In genomic region chr16:77657016-77657415, GRCh38 we compare ENCODE assay signal across 1 cellular context.
TF ChIP-seq lines count a peak whose summit lies in the region.

No MANE protein-coding gene starts in this region.

TF ChIP-seq in K562, 482 proteins besides CTCF, POLR2A, EP300 and RAD21 (continued from another document and continues in another):
- TF ChIP-seq MAFG (tag; conservative IDR thresholded peaks at IDR 0.05) (peak; percentile 100), E2F1 (CRISPR knock-in tag; IDR thresholded peaks at IDR 0.05) (no peak), ARHGAP35 (IDR thresholded peaks at IDR 0.05; ENCODE audit: partially characterized antibody) (no peak), ZNF212 (CRISPR knock-in tag; IDR thresholded peaks at IDR 0.05) (no peak), TOE1 (IDR thresholded peaks at IDR 0.05; ENCODE audit: borderline replicate concordance) (no peak), TOE1 (CRISPR knock-in tag; IDR thresholded peaks at IDR 0.05; ENCODE audit: borderline replicate concordance, low read depth) (no peak), KDM2B (CRISPR knock-in tag; IDR thresholded peaks at IDR 0.05) (no peak), USF2 (CRISPR knock-in tag; IDR thresholded peaks at IDR 0.05) (peak; percentile 93), YY1 (IDR thresholded peaks at IDR 0.05; ENCODE audit: borderline replicate concordance in 1 of 3, control insufficient read depth in 1 of 3, extremely low read depth in 1 of 3, insufficient read depth in 3 of 3, insufficient read length in 1 of 3, insufficient replicate concordance in 2 of 3, low read depth in 1 of 3, low read length in 2 of 3) (no peak), NFE2L1 (tag; IDR thresholded peaks at IDR 0.05; ENCODE audit: borderline replicate concordance, low read depth) (peak; percentile 97), EP400 (IDR thresholded peaks at IDR 0.05) (no peak), NFIC (IDR thresholded peaks at IDR 0.05) (no peak), ZC3H4 (CRISPR knock-in tag; IDR thresholded peaks at IDR 0.05; ENCODE audit: borderline replicate concordance) (no peak), KDM1A (IDR thresholded peaks at IDR 0.05) (no peak), TAF7 (tag; IDR thresholded peaks at IDR 0.05) (no peak), ETS2 (tag; IDR thresholded peaks at IDR 0.05; ENCODE audit: borderline replicate concordance, poor library complexity, severe bottlenecking) (no peak), FOXO4 (CRISPR knock-in tag; IDR thresholded peaks at IDR 0.05) (no peak), KLF13 (tag; IDR thresholded peaks at IDR 0.05; ENCODE audit: borderline replicate concordance, low read depth) (no peak), C11orf30 (IDR thresholded peaks at IDR 0.05; ENCODE audit: low read depth) (peak; percentile 99), U2AF1 (optimal IDR thresholded peaks at IDR 0.05; ENCODE audit: low read depth, low read length) (no peak), POLR2H (tag; IDR thresholded peaks at IDR 0.05; ENCODE audit: low read depth) (peak; percentile 35; the same call in 1 of the 2 replicates), SAFB2 (IDR thresholded peaks at IDR 0.05; ENCODE audit: borderline replicate concordance, low read depth, low read length, severe bottlenecking) (no peak), ARID4B (CRISPR knock-in tag; IDR thresholded peaks at IDR 0.05) (no peak), TFAP4 (CRISPR knock-in tag; IDR thresholded peaks at IDR 0.05; ENCODE audit: borderline replicate concordance) (no peak), ZNF57 (CRISPR knock-in tag; IDR thresholded peaks at IDR 0.05) (no peak), FOXA3 (CRISPR knock-in tag; conservative IDR thresholded peaks at IDR 0.05 in 1 of 2, IDR thresholded peaks at IDR 0.05 in 1 of 2) (no peak), ASH1L (IDR thresholded peaks at IDR 0.05; ENCODE audit: borderline replicate concordance, low read depth, partially characterized antibody) (no peak), BACH1 (tag; IDR thresholded peaks at IDR 0.05) (peak; percentile 98), PKNOX1 (IDR thresholded peaks at IDR 0.05) (peak; percentile 36), MECOM (CRISPR knock-in tag; IDR thresholded peaks at IDR 0.05) (no peak), ZNF347 (CRISPR knock-in tag; IDR thresholded peaks at IDR 0.05; ENCODE audit: low read depth) (no peak), FOXJ2 (tag; IDR thresholded peaks at IDR 0.05) (no peak), ZC3H8 (IDR thresholded peaks at IDR 0.05) (no peak), ZBTB43 (CRISPR knock-in tag; IDR thresholded peaks at IDR 0.05) (no peak), DMBX1 (CRISPR knock-in tag; IDR thresholded peaks at IDR 0.05; ENCODE audit: borderline replicate concordance) (no peak), ZNF263 (CRISPR knock-in tag; IDR thresholded peaks at IDR 0.05; ENCODE audit: borderline replicate concordance) (no peak), GTF2A2 (tag; IDR thresholded peaks at IDR 0.05) (no peak)
- TF ChIP-seq, protein P1, sequence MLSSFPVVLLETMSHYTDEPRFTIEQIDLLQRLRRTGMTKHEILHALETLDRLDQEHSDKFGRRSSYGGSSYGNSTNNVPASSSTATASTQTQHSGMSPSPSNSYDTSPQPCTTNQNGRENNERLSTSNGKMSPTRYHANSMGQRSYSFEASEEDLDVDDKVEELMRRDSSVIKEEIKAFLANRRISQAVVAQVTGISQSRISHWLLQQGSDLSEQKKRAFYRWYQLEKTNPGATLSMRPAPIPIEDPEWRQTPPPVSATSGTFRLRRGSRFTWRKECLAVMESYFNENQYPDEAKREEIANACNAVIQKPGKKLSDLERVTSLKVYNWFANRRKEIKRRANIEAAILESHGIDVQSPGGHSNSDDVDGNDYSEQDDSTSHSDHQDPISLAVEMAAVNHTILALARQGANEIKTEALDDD (IDR thresholded peaks at IDR 0.05), result peak; percentile 68
- TF ChIP-seq, protein P2, sequence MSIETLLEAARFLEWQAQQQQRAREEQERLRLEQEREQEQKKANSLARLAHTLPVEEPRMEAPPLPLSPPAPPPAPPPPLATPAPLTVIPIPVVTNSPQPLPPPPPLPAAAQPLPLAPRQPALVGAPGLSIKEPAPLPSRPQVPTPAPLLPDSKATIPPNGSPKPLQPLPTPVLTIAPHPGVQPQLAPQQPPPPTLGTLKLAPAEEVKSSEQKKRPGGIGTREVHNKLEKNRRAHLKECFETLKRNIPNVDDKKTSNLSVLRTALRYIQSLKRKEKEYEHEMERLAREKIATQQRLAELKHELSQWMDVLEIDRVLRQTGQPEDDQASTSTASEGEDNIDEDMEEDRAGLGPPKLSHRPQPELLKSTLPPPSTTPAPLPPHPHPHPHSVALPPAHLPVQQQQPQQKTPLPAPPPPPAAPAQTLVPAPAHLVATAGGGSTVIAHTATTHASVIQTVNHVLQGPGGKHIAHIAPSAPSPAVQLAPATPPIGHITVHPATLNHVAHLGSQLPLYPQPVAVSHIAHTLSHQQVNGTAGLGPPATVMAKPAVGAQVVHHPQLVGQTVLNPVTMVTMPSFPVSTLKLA (conservative IDR thresholded peaks at IDR 0.05), result no peak
- TF ChIP-seq, protein P3, sequence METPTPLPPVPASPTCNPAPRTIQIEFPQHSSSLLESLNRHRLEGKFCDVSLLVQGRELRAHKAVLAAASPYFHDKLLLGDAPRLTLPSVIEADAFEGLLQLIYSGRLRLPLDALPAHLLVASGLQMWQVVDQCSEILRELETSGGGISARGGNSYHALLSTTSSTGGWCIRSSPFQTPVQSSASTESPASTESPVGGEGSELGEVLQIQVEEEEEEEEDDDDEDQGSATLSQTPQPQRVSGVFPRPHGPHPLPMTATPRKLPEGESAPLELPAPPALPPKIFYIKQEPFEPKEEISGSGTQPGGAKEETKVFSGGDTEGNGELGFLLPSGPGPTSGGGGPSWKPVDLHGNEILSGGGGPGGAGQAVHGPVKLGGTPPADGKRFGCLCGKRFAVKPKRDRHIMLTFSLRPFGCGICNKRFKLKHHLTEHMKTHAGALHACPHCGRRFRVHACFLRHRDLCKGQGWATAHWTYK (CRISPR knock-in tag; IDR thresholded peaks at IDR 0.05), result no peak
- TF ChIP-seq, protein P4, sequence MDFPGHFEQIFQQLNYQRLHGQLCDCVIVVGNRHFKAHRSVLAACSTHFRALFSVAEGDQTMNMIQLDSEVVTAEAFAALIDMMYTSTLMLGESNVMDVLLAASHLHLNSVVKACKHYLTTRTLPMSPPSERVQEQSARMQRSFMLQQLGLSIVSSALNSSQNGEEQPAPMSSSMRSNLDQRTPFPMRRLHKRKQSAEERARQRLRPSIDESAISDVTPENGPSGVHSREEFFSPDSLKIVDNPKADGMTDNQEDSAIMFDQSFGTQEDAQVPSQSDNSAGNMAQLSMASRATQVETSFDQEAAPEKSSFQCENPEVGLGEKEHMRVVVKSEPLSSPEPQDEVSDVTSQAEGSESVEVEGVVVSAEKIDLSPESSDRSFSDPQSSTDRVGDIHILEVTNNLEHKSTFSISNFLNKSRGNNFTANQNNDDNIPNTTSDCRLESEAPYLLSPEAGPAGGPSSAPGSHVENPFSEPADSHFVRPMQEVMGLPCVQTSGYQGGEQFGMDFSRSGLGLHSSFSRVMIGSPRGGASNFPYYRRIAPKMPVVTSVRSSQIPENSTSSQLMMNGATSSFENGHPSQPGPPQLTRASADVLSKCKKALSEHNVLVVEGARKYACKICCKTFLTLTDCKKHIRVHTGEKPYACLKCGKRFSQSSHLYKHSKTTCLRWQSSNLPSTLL (IDR thresholded peaks at IDR 0.05), result no peak
- TF ChIP-seq, protein P5, sequence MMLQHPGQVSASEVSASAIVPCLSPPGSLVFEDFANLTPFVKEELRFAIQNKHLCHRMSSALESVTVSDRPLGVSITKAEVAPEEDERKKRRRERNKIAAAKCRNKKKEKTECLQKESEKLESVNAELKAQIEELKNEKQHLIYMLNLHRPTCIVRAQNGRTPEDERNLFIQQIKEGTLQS (IDR thresholded peaks at IDR 0.05), result peak; percentile 60; the same call in 1 of the 2 replicates
- TF ChIP-seq, protein P5 (CRISPR knock-in tag; conservative IDR thresholded peaks at IDR 0.05), result no peak
